In the genomic region with DNA sequence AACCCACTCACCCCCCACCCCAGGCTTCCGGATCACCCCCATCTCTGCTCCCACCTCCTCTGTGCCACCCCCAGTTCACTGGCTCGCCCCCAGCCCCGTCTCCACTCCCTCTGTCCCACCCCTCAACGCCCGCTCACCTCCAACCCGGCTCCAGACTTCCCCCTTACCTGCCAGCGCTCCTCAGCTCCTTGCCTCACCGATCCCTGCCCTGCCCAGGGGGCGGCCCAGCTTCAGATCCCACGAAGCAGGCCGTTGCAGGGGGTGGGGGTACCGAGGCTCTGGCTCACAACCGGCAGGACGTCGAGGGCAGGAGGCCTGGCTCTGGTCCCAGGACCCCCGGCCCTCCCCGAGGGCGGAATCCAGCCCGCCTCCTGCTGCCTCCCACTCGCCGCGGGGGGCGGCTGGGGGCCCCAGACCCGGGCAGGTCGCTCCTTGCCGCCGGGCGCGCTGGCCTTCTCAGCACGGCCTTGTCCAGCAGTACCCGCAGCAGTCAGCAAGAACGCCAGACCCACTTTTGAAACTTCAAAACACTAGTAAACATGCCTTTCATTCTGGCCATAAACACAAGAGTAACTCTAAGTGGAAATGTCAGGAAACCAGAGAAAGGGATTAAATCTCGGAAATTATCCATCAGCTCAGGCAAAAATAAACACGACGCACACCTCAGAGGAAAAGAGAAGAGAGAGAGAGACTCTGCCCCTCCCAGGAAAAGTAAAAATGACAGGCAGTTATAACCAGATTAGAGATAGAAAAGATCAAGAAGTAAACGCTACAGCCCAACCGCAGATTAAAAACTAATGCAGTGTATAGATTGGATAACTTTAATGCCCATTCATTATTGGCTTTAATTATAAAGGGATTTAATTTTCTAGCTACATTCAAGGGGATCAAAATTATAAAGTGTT, we compare ENCODE assay signal across 1 cellular context.
A peak's percentile ranks its signal among the peaks of the same experiment; 100 is the strongest.
TF ChIP-seq lines count a peak whose summit lies in the region.

No MANE protein-coding gene starts in this region.

TF ChIP-seq in K562, 482 proteins besides CTCF, POLR2A, EP300 and RAD21 (continued from another document):
- TF ChIP-seq FOXO4 (CRISPR knock-in tag; IDR thresholded peaks at IDR 0.05), result 0 out of 2 replicates have a peak, but pooled peaks have one; percentile 43
- no peak for TF ChIP-seq WHSC1 (IDR thresholded peaks at IDR 0.05; ENCODE audit: low read length)
- TF ChIP-seq NBN (IDR thresholded peaks at IDR 0.05; ENCODE audit: low read depth), result 0 out of 2 replicates have a peak, but pooled peaks have one; percentile 25
- no peak for TF ChIP-seq MAFG (tag; conservative IDR thresholded peaks at IDR 0.05)
- peak; percentile 30; the same call in 1 of the 2 replicates for TF ChIP-seq ZBTB7A (IDR thresholded peaks at IDR 0.05; ENCODE audit: borderline replicate concordance, control insufficient read depth, low read depth, low read length)
- TF ChIP-seq TCFL5 (CRISPR knock-in tag; conservative IDR thresholded peaks at IDR 0.05), result no peak
- peak; percentile 66 for TF ChIP-seq SMAD4 (CRISPR knock-in tag; conservative IDR thresholded peaks at IDR 0.05)
- TF ChIP-seq CHD1 (IDR thresholded peaks at IDR 0.05; ENCODE audit: low read length), result no peak
- no peak for TF ChIP-seq CREB1 (IDR thresholded peaks at IDR 0.05)
- no peak for TF ChIP-seq CREB1 (CRISPR knock-in tag; IDR thresholded peaks at IDR 0.05)
- TF ChIP-seq, protein P1, sequence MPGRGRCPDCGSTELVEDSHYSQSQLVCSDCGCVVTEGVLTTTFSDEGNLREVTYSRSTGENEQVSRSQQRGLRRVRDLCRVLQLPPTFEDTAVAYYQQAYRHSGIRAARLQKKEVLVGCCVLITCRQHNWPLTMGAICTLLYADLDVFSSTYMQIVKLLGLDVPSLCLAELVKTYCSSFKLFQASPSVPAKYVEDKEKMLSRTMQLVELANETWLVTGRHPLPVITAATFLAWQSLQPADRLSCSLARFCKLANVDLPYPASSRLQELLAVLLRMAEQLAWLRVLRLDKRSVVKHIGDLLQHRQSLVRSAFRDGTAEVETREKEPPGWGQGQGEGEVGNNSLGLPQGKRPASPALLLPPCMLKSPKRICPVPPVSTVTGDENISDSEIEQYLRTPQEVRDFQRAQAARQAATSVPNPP (IDR thresholded peaks at IDR 0.05; ENCODE audit: borderline replicate concordance, insufficient read depth, insufficient read length), result no peak
TF ChIP-seq in K562: peak in this region for 33.
